In genomic region chr2:130183500-130184373, GRCh38 we compare ENCODE assay signal across 8 cellular contexts. TPM values are rescaled to one million over a fixed set of nuclear protein-coding genes. Genes with fewer than 3 reads are reported as not detected.
DNase-seq lines count a peak whose midpoint lies in the region; ATAC-seq and TF ChIP-seq lines count a peak whose summit lies in the region.

No MANE protein-coding gene starts in this region.

- no peaks in the 10 kb centered on the region for H3K36me3 ChIP-seq in ovary

- ATAC-seq in HG02759 (IDR thresholded peaks at IDR 0.05; ENCODE audit: unreplicated experiment): no peak
- ATAC-seq in GM18873 (IDR thresholded peaks at IDR 0.05; ENCODE audit: low FRiP score, unreplicated experiment): no peak
- ATAC-seq in GM21737 (IDR thresholded peaks at IDR 0.05; ENCODE audit: unreplicated experiment): no peak

- TF ChIP-seq EP300 in ovary (IDR thresholded peaks at IDR 0.05): no peak

- peak overlapping the region in 1 of 2 donors; percentile 38 for H3K27ac ChIP-seq in ovary

- peak overlapping the region; percentile 94 for H3K4me3 ChIP-seq in epithelial cell of proximal tubule (ENCODE audit: low read depth, low read length)
- no peak overlapping the region for H3K4me3 ChIP-seq in ovary

- peak; percentile 45 for DNase-seq in ELF-1 (ENCODE audit: low read depth, low spot score)
- DNase-seq in SK-N-DZ (ENCODE audit: low spot score): peak; percentile 90
- DNase-seq in epithelial cell of proximal tubule (ENCODE audit: low read depth): no peak
- DNase-seq in ovary: peak; percentile 63 to 85 (median 66)
- no peak for DNase-seq in iPS-NIHi7 (ENCODE audit: extremely low spot score)

- intact Hi-C loops in ovary (cut with DNase I): loop anchor here (5.0 to 10.0 kb wide), 4 partner anchors 149 to 161 kb away; partner anchors contain the start of gene IMP4 (in 2 of the 4)

- H3K27me3 ChIP-seq in ovary: no peaks in the 10 kb centered on the region

- 40 to 43% (median 42%) methylated on average over 27 of the region's 27 CpGs for WGBS in ovary, 3 donors

- TF ChIP-seq CTCF in epithelial cell of proximal tubule (conservative IDR thresholded peaks at IDR 0.05; ENCODE audit: low read depth, low read length) (no peak), ovary (IDR thresholded peaks at IDR 0.05) (no peak)

- peaks cover 7% of the 10 kb centered on the region for H3K4me1 ChIP-seq in ovary (ENCODE audit: insufficient read depth)

- H3K9me3 ChIP-seq in ovary: no peaks in the 10 kb centered on the region

- TF ChIP-seq POLR2A in ovary (IDR thresholded peaks at IDR 0.05): no peak

RNA-seq across cellular contexts. Expression of gene MZT2B, which starts 1.7 kb away (rescaled TPM):
- 190 and 238 TPM in 2 replicates for polyA plus RNA-seq in SK-N-DZ (2014; cell fraction: cytosol; rRNA removed)
- 158 and 256 TPM in 2 replicates for polyA plus RNA-seq in SK-N-DZ (2014; cell fraction: nucleus; rRNA removed)
- total RNA-seq in epithelial cell of proximal tubule (290 and 369 TPM in 2 replicates), ovary (100 to 1,000 TPM; 229 to 365 (median 247) TPM)
- polyA plus RNA-seq in ovary: 100 to 1,000 TPM in 1 of 2 donors, 1 to 10 TPM in 1; 5.4 to 228 TPM

RNA-seq across cellular contexts. Expression of gene SMPD4, which starts 2.3 kb away (rescaled TPM):
- polyA plus RNA-seq in SK-N-DZ (2014; cell fraction: cytosol; rRNA removed): 62.6 and 80.2 TPM in 2 replicates
- polyA plus RNA-seq in SK-N-DZ (2014; cell fraction: nucleus; rRNA removed): 127 and 198 TPM in 2 replicates
- 62.2 and 80.7 TPM in 2 replicates for total RNA-seq in epithelial cell of proximal tubule
- total RNA-seq in ovary: 10 to 100 TPM; 24.7 to 53.2 (median 39.5) TPM
- 10 to 100 TPM; 28.8 to 32.1 TPM for polyA plus RNA-seq in ovary

RNA-seq across cellular contexts. Expression of gene TUBA3E, which starts 14.5 kb away (rescaled TPM):
- polyA plus RNA-seq in SK-N-DZ (2014; cell fraction: cytosol; rRNA removed): 1.3 and 4.3 TPM in 2 replicates
- 1.1 and 2.8 TPM in 2 replicates for polyA plus RNA-seq in SK-N-DZ (2014; cell fraction: nucleus; rRNA removed)
- total RNA-seq in epithelial cell of proximal tubule (not detected in 2 replicates), ovary (1 to 10 TPM in 1 of 7 donors, under 1 TPM in 2, not detected in 4; 0.52 to 1.3 (median 0.83) TPM)
- under 1 TPM; 0.07 to 0.15 TPM for polyA plus RNA-seq in ovary

RNA-seq across cellular contexts. Expression of gene CCDC74B, which starts 38.8 kb away (rescaled TPM):
- 21.8 and 25.0 TPM in 2 replicates for polyA plus RNA-seq in SK-N-DZ (2014; cell fraction: cytosol; rRNA removed)
- 216 and 359 TPM in 2 replicates for polyA plus RNA-seq in SK-N-DZ (2014; cell fraction: nucleus; rRNA removed)
- 2.1 and 5.6 TPM in 2 replicates for total RNA-seq in epithelial cell of proximal tubule
- 10 to 100 TPM in 1 of 7 donors, 1 to 10 TPM in 6; 3.3 to 42.9 (median 5.4) TPM for total RNA-seq in ovary
- polyA plus RNA-seq in ovary: 1 to 10 TPM; 2.6 to 9.1 TPM

RNA-seq across cellular contexts. Expression of gene POTEF, which starts 54.7 kb away (rescaled TPM):
- polyA plus RNA-seq in SK-N-DZ (2014; cell fraction: cytosol; rRNA removed): not detected in 2 replicates
- not detected in 2 replicates for polyA plus RNA-seq in SK-N-DZ (2014; cell fraction: nucleus; rRNA removed)
- total RNA-seq in epithelial cell of proximal tubule (not detected in 2 replicates), ovary (1 to 10 TPM in 1 of 7 donors, under 1 TPM in 1, not detected in 5; 0.23 to 2.2 TPM)
- polyA plus RNA-seq in ovary: under 1 TPM in 1 of 2 donors, not detected in 1; 0.04 TPM

Comparison
In these comparisons a context has a peak if more than half of its experiments do, and no peak if none do; other contexts are left out.
1. DNase-seq: peak in ELF-1 (single experiment), SK-N-DZ (single experiment) and ovary (5 of 5); none in epithelial cell of proximal tubule (single experiment) and iPS-NIHi7 (single experiment).